Comparison of ENCODE assay signal across 7 cellular contexts in the genomic region with DNA sequence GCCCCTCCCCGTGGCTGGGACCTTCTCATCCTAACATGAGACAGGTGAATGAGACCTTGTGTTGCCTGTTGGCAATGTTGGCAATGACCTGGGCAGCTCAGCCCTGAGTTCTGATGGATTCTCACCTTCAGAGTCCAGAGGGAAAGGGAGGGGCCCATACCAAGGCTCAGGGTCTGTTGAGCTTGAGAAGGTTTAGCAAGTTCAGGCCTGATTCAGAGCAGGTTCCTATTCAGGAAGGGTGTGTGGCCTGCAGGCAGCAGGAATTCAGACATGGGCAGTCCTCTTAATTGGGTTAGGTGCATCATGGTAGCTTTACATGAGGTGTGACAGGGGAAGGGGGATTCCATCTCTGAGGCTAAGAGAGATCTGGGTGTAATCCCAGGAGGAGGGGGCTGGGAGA. TPM values are rescaled to one million over a fixed set of nuclear protein-coding genes. Genes with fewer than 3 reads are reported as not detected.
"Had no signal": no experiment of that assay in that cellular context is flagged by ENCODE, and none has a peak within 500 bp of the region (broad histone marks: within the 10 kb centered on the region; RNA-seq: fewer than 3 reads in every experiment).

No MANE protein-coding gene starts in this region.

RNA-seq across cellular contexts. Expression of a gene that starts 5.7 kb away (rescaled TPM):
- total RNA-seq: transverse colon, vagina had no signal

RNA-seq across cellular contexts. Expression of a gene that starts 16.2 kb away (rescaled TPM):
- total RNA-seq: transverse colon, uterus, vagina had no signal

RNA-seq across cellular contexts. Expression of a gene that starts 24.6 kb away (rescaled TPM):
- total RNA-seq: testis, thoracic aorta, transverse colon had no signal

RNA-seq across cellular contexts. Expression of a gene that starts 49.6 kb away (rescaled TPM):
- total RNA-seq: stomach, temporal lobe, thoracic aorta, transverse colon had no signal
